ENCODE assay signal across 9 cellular contexts in the genomic region with DNA sequence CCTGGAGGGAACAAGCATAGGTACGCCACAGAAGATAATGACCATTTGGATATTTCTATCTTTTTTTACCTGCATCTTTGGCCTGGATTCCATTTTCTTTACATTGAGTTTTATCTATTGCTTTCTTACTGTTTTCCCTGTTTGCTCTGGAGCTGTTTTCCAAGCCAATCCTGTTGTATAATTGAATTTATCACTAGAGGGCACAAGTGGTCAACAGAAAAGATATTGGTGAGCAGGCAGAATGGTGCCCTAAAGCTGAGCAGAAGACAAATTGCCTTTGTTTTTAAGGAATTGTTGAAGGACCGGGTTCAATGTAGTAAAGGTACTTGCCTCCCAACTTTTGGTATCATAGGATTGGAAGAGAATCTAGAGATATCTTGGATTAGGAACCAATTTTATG.
DNase-seq lines count a peak whose midpoint lies in the region; ATAC-seq, FAIRE-seq and TF ChIP-seq lines count a peak whose summit lies in the region.
"Had no signal": no experiment of that assay in that cellular context is flagged by ENCODE, and none has a peak within 500 bp of the region (broad histone marks: within the 10 kb centered on the region; RNA-seq: fewer than 3 reads in every experiment).

No MANE protein-coding gene starts in this region.

- H3K27me3 ChIP-seq in adipocyte (replicated peaks; ENCODE audit: control insufficient read depth, insufficient read depth, low read length): no peaks in the 10 kb centered on the region

- no peak overlapping the region for H3K4me3 ChIP-seq in adipocyte (ENCODE audit: low read length)
- H3K4me3 ChIP-seq in kidney (ENCODE audit: low read length in 2 of 2): no peak overlapping the region

- no peak overlapping the region for H3K4me3 Mint-ChIP-seq in T-helper 17 cell

- peak; percentile 38 for TF ChIP-seq CTCF in kidney (IDR thresholded peaks at IDR 0.05; ENCODE audit: borderline replicate concordance, extremely low read depth, insufficient read depth)

- H3K4me1 Mint-ChIP-seq in T-helper 17 cell: no peaks in the 10 kb centered on the region

- ATAC-seq in HG02970 (IDR thresholded peaks at IDR 0.05; ENCODE audit: low FRiP score, unreplicated experiment) (no peak), T-helper 17 cell (no peak)

- H3K27me3 Mint-ChIP-seq in T-helper 17 cell: no peaks in the 10 kb centered on the region

- H3K9me3 ChIP-seq in adipocyte (ENCODE audit: control insufficient read depth, low read length) (no peaks in the 10 kb centered on the region), kidney (ENCODE audit: control insufficient read depth in 1 of 2, low read length in 2 of 2) (no peaks in the 10 kb centered on the region), T-helper 17 cell (ENCODE audit: control insufficient read depth, low read length, poor library complexity, severe bottlenecking) (no peaks in the 10 kb centered on the region)

- peak; percentile 66 for DNase-seq in DMS53 (lab: John Stamatoyannopoulos, UW)
- DNase-seq in HuH-7 (ENCODE audit: low spot score): peak; percentile 8
- DNase-seq in adipocyte (ENCODE audit: low read depth): peak; percentile 63
- no peak for DNase-seq in kidney
- DNase-seq in NCI-H187 treated with DMSO at 0.1 percent for 48 hours (lab: John Stamatoyannopoulos, UW): no peak
- no peak for DNase-seq in effector CD8-positive, alpha-beta T cell (lab: John Stamatoyannopoulos, UW)
- DNase-seq in T-helper 17 cell: no peak
- DNase-seq: left cardiac atrium had no signal

- H3K27ac Mint-ChIP-seq in T-helper 17 cell: no peak overlapping the region

- intact Hi-C loops in kidney (cut with DNase I): no loop called here

- peaks cover 18% of the 10 kb centered on the region for H3K4me1 ChIP-seq in adipocyte (ENCODE audit: control insufficient read depth, insufficient read depth, low read length)
- no peaks in the 10 kb centered on the region for H3K4me1 ChIP-seq in kidney (ENCODE audit: control insufficient read depth in 1 of 2, insufficient read depth in 1 of 2, low read depth in 1 of 2, low read length in 2 of 2)

- H3K36me3 Mint-ChIP-seq in T-helper 17 cell (ENCODE audit: low read depth): peaks cover 7% of the 10 kb centered on the region

- no peak overlapping the region for H3K9ac ChIP-seq in adipocyte (ENCODE audit: low read length)
- no peak overlapping the region for H3K9ac ChIP-seq in kidney (ENCODE audit: low read length in 2 of 2)

- H3K27ac ChIP-seq in kidney (ENCODE audit: low read depth in 2 of 2, low read length in 2 of 2): no peak overlapping the region

- H3K36me3 ChIP-seq in adipocyte (ENCODE audit: control insufficient read depth, insufficient read depth, low read length, severe bottlenecking): peaks cover 38% of the 10 kb centered on the region
- peaks cover 2 to 4% of the 10 kb centered on the region in 2 donors for H3K36me3 ChIP-seq in kidney (ENCODE audit: control insufficient read depth in 1 of 2, insufficient read depth in 2 of 2, low read length in 2 of 2)

- FAIRE-seq in kidney (lab: Jason Lieb, UNC): peak; percentile 47

Comparison
In these comparisons a context has a peak if more than half of its experiments do, and no peak if none do; other contexts are left out.
1. DNase-seq: peak in DMS53 (single experiment), HuH-7 (single experiment) and adipocyte (single experiment); none in kidney (single experiment), NCI-H187 treated with DMSO at 0.1 percent for 48 hours (single experiment), effector CD8-positive, alpha-beta T cell (single experiment) and T-helper 17 cell (0 of 3).